ENCODE assay signal across 8 cellular contexts in the genomic region with DNA sequence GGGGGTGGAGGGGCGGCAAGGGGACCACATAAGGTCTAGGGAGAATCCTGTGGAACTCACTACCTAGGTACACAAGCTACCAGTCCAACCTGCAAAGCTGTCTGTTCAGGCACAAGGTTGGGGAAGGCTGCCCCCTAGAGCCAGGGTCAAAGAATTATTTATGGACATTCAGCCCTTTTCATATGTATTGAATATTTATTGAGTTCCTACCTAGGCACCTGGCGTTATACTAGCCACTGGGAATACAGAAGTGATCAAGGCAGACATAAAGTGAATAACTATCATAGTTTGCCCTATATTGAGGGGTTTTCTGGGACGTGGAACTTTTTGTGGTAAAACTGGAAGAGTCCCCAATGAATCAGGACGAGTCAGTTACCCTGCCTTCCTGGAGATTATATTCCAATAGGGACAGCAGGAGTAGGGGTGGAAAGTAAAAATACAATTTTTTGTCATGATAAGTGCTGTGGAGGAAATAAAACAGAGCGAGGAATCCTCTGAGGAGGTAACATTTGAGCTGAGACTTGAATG. TPM values are rescaled to one million over a fixed set of nuclear protein-coding genes. Genes with fewer than 3 reads are reported as not detected.
DNase-seq lines count a peak whose midpoint lies in the region; ATAC-seq and TF ChIP-seq lines count a peak whose summit lies in the region.

No MANE protein-coding gene starts in this region.

- DNase-seq in BJ (ENCODE audit: low read depth) (no peak), NOMO-1 treated with DMSO at 0.1 percent for 48 hours (lab: John Stamatoyannopoulos, UW; ENCODE audit: unreplicated experiment) (peak; percentile 46), activated T-cell treated with anti-CD3 and anti-CD28 coated beads for 4 hours (peak; percentile 58), fibroblast of peridontal ligament (ENCODE audit: extremely low read depth) (peak; percentile 45), retinal pigment epithelial cell (ENCODE audit: low read depth) (no peak), cerebellar cortex (ENCODE audit: low spot score) (no peak)

- TF ChIP-seq CTCF in BJ (IDR thresholded peaks at IDR 0.05; ENCODE audit: insufficient read depth, low read depth, low read length) (peak; percentile 59), retinal pigment epithelial cell (conservative IDR thresholded peaks at IDR 0.05; ENCODE audit: low read depth, low read length) (peak; percentile 63)

- ATAC-seq in GM21447 (IDR thresholded peaks at IDR 0.05; ENCODE audit: unreplicated experiment) (peak; percentile 72), HG02763 (IDR thresholded peaks at IDR 0.05; ENCODE audit: unreplicated experiment) (no peak)

- H3K4me3 ChIP-seq in BJ (ENCODE audit: low read depth, low read length) (no peak overlapping the region), retinal pigment epithelial cell (ENCODE audit: low read length) (no peak overlapping the region)

- POLR2A ChIA-PET in BJ (lab: Charles Lee): no interaction called here

- no peaks in the 10 kb centered on the region for H3K36me3 ChIP-seq in BJ (ENCODE audit: control insufficient read depth, insufficient read depth, low read length)

- CTCF ChIA-PET in BJ (lab: Yijun Ruan, JAX): interaction anchor here (0.9 to 19.2 kb wide), 12 partner anchors 7 to 125 kb away, joined by 3 to 454 read pairs (median 17); a partner anchor contains a TSS

- H3K27me3 ChIP-seq in BJ (ENCODE audit: control insufficient read depth, insufficient read depth, low read length): no peaks in the 10 kb centered on the region; the same call in 1 of the 2 replicates

RNA-seq across cellular contexts. Expression of a gene that starts 5.8 kb away (rescaled TPM):
- polyA plus RNA-seq in BJ (2011; rRNA removed): 11.4 and 16.6 TPM in 2 replicates
- 11.3 and 16.0 TPM in 2 replicates for polyA minus RNA-seq in BJ (2011; rRNA and poly(A)+ RNA removed)

RNA-seq across cellular contexts. Expression of a gene that starts 8.6 kb away (rescaled TPM):
- polyA plus RNA-seq in BJ (2011; rRNA removed): 1.3 and 2.4 TPM in 2 replicates
- 2.0 and 3.9 TPM in 2 replicates for polyA minus RNA-seq in BJ (2011; rRNA and poly(A)+ RNA removed)

RNA-seq across cellular contexts. Expression of a gene that starts 42.0 kb away (rescaled TPM):
- 0.06 TPM in 1 of 2 replicates, not detected in the other for polyA plus RNA-seq in BJ (2011; rRNA removed)
- not detected in 2 replicates for polyA minus RNA-seq in BJ (2011; rRNA and poly(A)+ RNA removed)

RNA-seq across cellular contexts. Expression of a gene that starts 52.4 kb away (rescaled TPM):
- polyA plus RNA-seq in BJ (2011; rRNA removed): 28.2 and 67.0 TPM in 2 replicates
- 34.9 and 35.2 TPM in 2 replicates for polyA minus RNA-seq in BJ (2011; rRNA and poly(A)+ RNA removed)

Comparison
In these comparisons a context has a peak if more than half of its experiments do, and no peak if none do; other contexts are left out.
1. DNase-seq: peak in NOMO-1 treated with DMSO at 0.1 percent for 48 hours (single experiment), activated T-cell treated with anti-CD3 and anti-CD28 coated beads for 4 hours (single experiment) and fibroblast of peridontal ligament (single experiment); none in BJ (single experiment), retinal pigment epithelial cell (single experiment) and cerebellar cortex (single experiment).